In the genomic region with DNA sequence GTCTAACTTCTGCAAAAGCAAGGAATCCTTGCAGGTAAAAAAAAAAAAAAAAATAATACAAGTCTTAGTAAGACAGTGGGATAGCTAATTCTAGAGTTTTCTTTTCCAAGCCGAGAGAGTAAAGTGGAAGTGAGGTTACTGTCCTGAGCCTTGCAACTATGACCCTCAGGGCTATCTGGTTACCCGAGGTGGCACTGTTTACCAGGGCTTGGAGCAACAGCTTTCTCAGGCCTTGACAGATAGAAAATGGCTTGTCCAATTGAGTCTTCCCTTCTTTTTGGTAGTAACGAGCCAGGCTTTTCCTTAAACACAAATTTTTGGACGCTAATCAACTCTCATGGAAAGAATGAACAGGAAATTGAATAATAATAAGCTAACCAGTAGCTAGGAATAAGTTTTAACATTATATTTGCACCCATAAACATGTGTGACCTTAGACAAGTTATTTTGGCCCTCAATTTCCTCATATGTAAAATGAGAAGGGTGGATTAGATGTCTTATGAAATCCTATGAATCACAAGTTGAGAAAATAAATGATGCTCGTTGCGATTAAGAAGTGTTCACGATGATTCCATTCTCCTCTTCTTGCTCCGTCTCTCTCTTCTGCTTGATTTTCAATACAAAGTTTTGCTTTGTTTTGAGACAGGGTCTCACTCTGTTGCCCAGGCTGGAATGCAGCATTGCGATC, we compare ENCODE assay signal across 21 cellular contexts.
DNase-seq lines count a peak whose midpoint lies in the region; ATAC-seq and TF ChIP-seq lines count a peak whose summit lies in the region.
"Had no signal": no experiment of that assay in that cellular context is flagged by ENCODE, and none has a peak within 500 bp of the region (broad histone marks: within the 10 kb centered on the region; RNA-seq: fewer than 3 reads in every experiment).

No MANE protein-coding gene starts in this region.

- H3K36me3 ChIP-seq in adipocyte (ENCODE audit: control insufficient read depth, insufficient read depth, low read length, severe bottlenecking) (no peaks in the 10 kb centered on the region), psoas muscle (ENCODE audit: insufficient read depth in 1 of 2, low read depth in 1 of 2) (no peaks in the 10 kb centered on the region), left lung (no peaks in the 10 kb centered on the region)
- H3K36me3 ChIP-seq: BLaER1 treated with 17β-estradiol and CSF1 and Interleukin-3, amounts not matched to agents 10 nM and 100 nM had no signal

- H3K4me1 ChIP-seq in adipocyte (ENCODE audit: control insufficient read depth, insufficient read depth, low read length) (peaks cover 6% of the 10 kb centered on the region), psoas muscle (peaks cover 14% of the 10 kb centered on the region), left lung (peaks cover 0 to 7% of the 10 kb centered on the region in 2 donors)
- H3K4me1 ChIP-seq: BLaER1 treated with 17β-estradiol and CSF1 and Interleukin-3, amounts not matched to agents 10 nM and 100 nM had no signal

- intact Hi-C loops in psoas muscle (cut with DNase I): loop anchor here in 1 of 2 donors (5.0 kb wide), 2 partner anchors 56 to 354 kb away; no protein-coding TSS in a partner anchor
- intact Hi-C loops in Calu3 (cut with micrococcal nuclease; ENCODE audit: unreplicated experiment): no loop called here
- intact Hi-C loops in left lung (cut with DNase I): no loop called here

- no peak overlapping the region for H3K4me3 Mint-ChIP-seq in Calu3 (ENCODE audit: low read depth, unreplicated experiment)
- H3K4me3 Mint-ChIP-seq: CD8-positive, alpha-beta memory T cell had no signal

- H3K36me3 Mint-ChIP-seq in Calu3 (ENCODE audit: insufficient read depth, unreplicated experiment): no peaks in the 10 kb centered on the region
- H3K36me3 Mint-ChIP-seq: CD8-positive, alpha-beta memory T cell had no signal

- H3K27ac ChIP-seq in psoas muscle (peak overlapping the region; percentile 83), left lung (no peak overlapping the region)
- H3K27ac ChIP-seq: BLaER1 treated with 17β-estradiol and CSF1 and Interleukin-3, amounts not matched to agents 10 nM and 100 nM; GM23248 had no signal

- H3K4me3 ChIP-seq in adipocyte (ENCODE audit: low read length): no peak overlapping the region
- H3K4me3 ChIP-seq in psoas muscle: no peak overlapping the region
- H3K4me3 ChIP-seq in left lung: no peak overlapping the region
- H3K4me3 ChIP-seq: BLaER1 treated with 17β-estradiol and CSF1 and Interleukin-3, amounts not matched to agents 10 nM and 100 nM; GM12878; GM23248 had no signal

- BruUV-seq in Calu3 (replicated peaks; lab: Mats Ljungman, UMichigan): no TSS peak

- H3K9me3 ChIP-seq in adipocyte (ENCODE audit: control insufficient read depth, low read length) (no peaks in the 10 kb centered on the region), psoas muscle (peaks cover 6% of the 10 kb centered on the region), left lung (peaks cover 0 to 4% of the 10 kb centered on the region in 2 donors)

- H3K9me3 Mint-ChIP-seq in Calu3 (ENCODE audit: low read depth, unreplicated experiment): no peaks in the 10 kb centered on the region

- H3K27ac Mint-ChIP-seq in Calu3 (ENCODE audit: unreplicated experiment): no peak overlapping the region
- H3K27ac Mint-ChIP-seq: CD8-positive, alpha-beta memory T cell had no signal

- H3K27me3 ChIP-seq in adipocyte (replicated peaks; ENCODE audit: control insufficient read depth, insufficient read depth, low read length): no peaks in the 10 kb centered on the region
- no peaks in the 10 kb centered on the region for H3K27me3 ChIP-seq in psoas muscle (ENCODE audit: insufficient read depth in 3 of 3, low read length in 2 of 3)
- H3K27me3 ChIP-seq in left lung: no peaks in the 10 kb centered on the region
- H3K27me3 ChIP-seq: BLaER1 treated with 17β-estradiol and CSF1 and Interleukin-3, amounts not matched to agents 10 nM and 100 nM had no signal

- 37 to 55% (median 42%) methylated on average over 9 of the region's 9 CpGs for WGBS in psoas muscle, 3 donors

- DNase-seq in HCEC 1CT (peak; percentile 86), adipocyte (ENCODE audit: low read depth) (peak; percentile 70), fibroblast of the conjunctiva (ENCODE audit: low read depth) (peak; percentile 41), psoas muscle (peak in 1 of 2 donors; percentile 69), Calu3 (no peak), left lung (no peak), T-helper 9 cell (no peak)
- DNase-seq in stimulated activated naive CD4-positive, alpha-beta T cell (lab: John Stamatoyannopoulos, UW): no peak
- DNase-seq: CD8-positive, alpha-beta memory T cell; DND-41; GDM1; GM23248; MV-4-11; NCI-H1417; NCI-H1930; NCI-H446; NCI-H69; RPMI8226 had no signal

- H3K27me3 Mint-ChIP-seq in Calu3 (ENCODE audit: unreplicated experiment): no peaks in the 10 kb centered on the region

- TF ChIP-seq CTCF in psoas muscle (IDR thresholded peaks at IDR 0.05) (no peak), Calu3 (IDR thresholded peaks at IDR 0.05; ENCODE audit: unreplicated experiment) (no peak), left lung (IDR thresholded peaks at IDR 0.05) (no peak)

- CTCF ChIA-PET in Calu3 (lab: Charles Lee): no interaction called here

- no peaks in the 10 kb centered on the region for H3K4me1 Mint-ChIP-seq in Calu3 (ENCODE audit: low read depth, unreplicated experiment)
- H3K4me1 Mint-ChIP-seq: CD8-positive, alpha-beta memory T cell had no signal

- no peak overlapping the region for H3K9ac ChIP-seq in adipocyte (ENCODE audit: low read length)
- H3K9ac ChIP-seq: BLaER1 treated with 17β-estradiol and CSF1 and Interleukin-3, amounts not matched to agents 10 nM and 100 nM; GM23248 had no signal

- peak; percentile 89 to 92 (median 91) for ATAC-seq in psoas muscle
- ATAC-seq in left lung: no peak
- ATAC-seq: GM12878, HCT116 had no signal

Comparison
In these comparisons a context has a peak if more than half of its experiments do, and no peak if none do; other contexts are left out.
1. DNase-seq: peak in HCEC 1CT (single experiment), adipocyte (single experiment) and fibroblast of the conjunctiva (single experiment); none in stimulated activated naive CD4-positive, alpha-beta T cell (0 of 6), Calu3 (single experiment), left lung (0 of 2) and T-helper 9 cell (single experiment).